8 cellular contexts compared by ENCODE assay signal in genomic region chr14:50045039-50045711, GRCh38.
A peak's percentile ranks its signal among the peaks of the same experiment; 100 is the strongest.
DNase-seq lines count a peak whose midpoint lies in the region; ATAC-seq, FAIRE-seq and TF ChIP-seq lines count a peak whose summit lies in the region.

No MANE protein-coding gene starts in this region.

- CTCF ChIA-PET in MCF 10A (lab: Yijun Ruan, JAX) = no interaction called here

- H3K4me3 ChIP-seq in mesenchymal stem cell (ENCODE audit: insufficient read depth in 1 of 2, low read depth in 1 of 2, low read length in 2 of 2) (no peak overlapping the region), subcutaneous abdominal adipose tissue (ENCODE audit: low read depth in 1 of 5, low read length in 5 of 5) (no peak overlapping the region)

- no peaks in the 10 kb centered on the region for H3K79me1 ChIP-seq in mesenchymal stem cell (replicated peaks; ENCODE audit: low read length, poor library complexity, severe bottlenecking)

- H2AFZ ChIP-seq in mesenchymal stem cell (ENCODE audit: low read depth, low read length) = no peak overlapping the region

- H3K36me3 Mint-ChIP-seq in MCF 10A (ENCODE audit: insufficient read depth, unreplicated experiment) = no peaks in the 10 kb centered on the region

- H2BK120ac ChIP-seq in mesenchymal stem cell (ENCODE audit: low read depth, low read length) = peak overlapping the region; percentile 64

- WGBS in mesenchymal stem cell = 43% methylated on average over 8 of the region's 8 CpGs

- peaks cover 23% of the 10 kb centered on the region for H3K4me1 Mint-ChIP-seq in MCF 10A (ENCODE audit: insufficient read depth, unreplicated experiment)

- no peak overlapping the region for H3K4ac ChIP-seq in mesenchymal stem cell (ENCODE audit: low read depth in 1 of 2, low read length in 2 of 2)

- H3K23ac ChIP-seq in mesenchymal stem cell (ENCODE audit: low read length in 2 of 2) = no peak overlapping the region

- FAIRE-seq in A204.1 (lab: Jason Lieb, UNC) = peak; percentile 91

- no peaks in the 10 kb centered on the region for H3K27me3 Mint-ChIP-seq in MCF 10A (ENCODE audit: insufficient read depth, unreplicated experiment)

- POLR2A ChIA-PET in MCF 10A (lab: Yijun Ruan, JAX) = interaction anchor here (0.9 to 1.4 kb wide), 3 partner anchors 15 to 182 kb away, joined by 3 read pairs; no protein-coding TSS in a partner anchor

- H3K14ac ChIP-seq in mesenchymal stem cell (ENCODE audit: low read length in 2 of 2) = no peak overlapping the region

- ATAC-seq in GM19043 (IDR thresholded peaks at IDR 0.05; ENCODE audit: low read depth, unreplicated experiment) (peak; percentile 71), HG03280 (IDR thresholded peaks at IDR 0.05; ENCODE audit: unreplicated experiment) (peak; percentile 69)

- no peak overlapping the region for H3K4me3 Mint-ChIP-seq in MCF 10A (ENCODE audit: unreplicated experiment)

- intact Hi-C loops in MCF 10A (cut with micrococcal nuclease) = no loop called here

- H3K27me3 ChIP-seq in mesenchymal stem cell (ENCODE audit: control insufficient read depth in 1 of 2, insufficient read depth in 1 of 2, low read length in 2 of 2) (no peaks in the 10 kb centered on the region), subcutaneous abdominal adipose tissue (ENCODE audit: control insufficient read depth in 5 of 5, insufficient read depth in 4 of 5, low read length in 5 of 5) (no peaks in the 10 kb centered on the region)

- peak overlapping the region; percentile 77 for H4K91ac ChIP-seq in mesenchymal stem cell (ENCODE audit: low read length)

- TF ChIP-seq CTCF in MCF 10A (IDR thresholded peaks at IDR 0.05; ENCODE audit: unreplicated experiment) = no peak

- no TSS peak for BruUV-seq in MCF 10A (replicated peaks; lab: Mats Ljungman, UMichigan)

- peak overlapping the region in 1 of 2 experiments; percentile 61 for H2BK12ac ChIP-seq in mesenchymal stem cell (ENCODE audit: low read length in 2 of 2)

- H3K4me1 ChIP-seq in mesenchymal stem cell (ENCODE audit: control insufficient read depth, insufficient read depth, low read depth, low read length) (peaks cover 7% of the 10 kb centered on the region), subcutaneous abdominal adipose tissue (ENCODE audit: control insufficient read depth in 5 of 5, insufficient read depth in 5 of 5, low read length in 5 of 5) (peaks cover 15 to 51% (median 41%) of the 10 kb centered on the region in 5 donors)

- H3K9ac ChIP-seq in mesenchymal stem cell (ENCODE audit: low read length) = peak overlapping the region; percentile 75
- H3K9ac ChIP-seq in subcutaneous abdominal adipose tissue (ENCODE audit: low read length in 5 of 5) = no peak overlapping the region

- no peaks in the 10 kb centered on the region for H3K9me3 Mint-ChIP-seq in MCF 10A (ENCODE audit: unreplicated experiment)

- H3K9me3 ChIP-seq in mesenchymal stem cell (ENCODE audit: control insufficient read depth, low read length) = no peaks in the 10 kb centered on the region
- peaks cover 0 to 3% (median 0%) of the 10 kb centered on the region in 5 donors for H3K9me3 ChIP-seq in subcutaneous abdominal adipose tissue (ENCODE audit: control insufficient read depth in 5 of 5, low read length in 5 of 5)

- H4K8ac ChIP-seq in mesenchymal stem cell (ENCODE audit: low read length) = peak overlapping the region; percentile 89

- H2AK5ac ChIP-seq in mesenchymal stem cell (ENCODE audit: low read length, severe bottlenecking) = no peak overlapping the region

- peak; percentile 47 for DNase-seq in T-helper 9 cell
- DNase-seq in MCF 10A (ENCODE audit: unreplicated experiment) = peak; percentile 51
- peak; percentile 38 for DNase-seq in mesenchymal stem cell
- no peak for DNase-seq in NCI-H1417 (lab: John Stamatoyannopoulos, UW)

- peak overlapping the region; percentile 11 to 37 for H3K18ac ChIP-seq in mesenchymal stem cell (ENCODE audit: low read depth in 1 of 2, low read length in 2 of 2)

- H3K27ac ChIP-seq in mesenchymal stem cell (ENCODE audit: low read length, poor library complexity, severe bottlenecking) = no peak overlapping the region
- peak overlapping the region; percentile 69 for H3K27ac ChIP-seq in subcutaneous abdominal adipose tissue (ENCODE audit: low read depth, low read length)

- no peak overlapping the region for H3K4me2 ChIP-seq in mesenchymal stem cell (ENCODE audit: low read length, poor library complexity, severe bottlenecking)

- H3K36me3 ChIP-seq in mesenchymal stem cell (ENCODE audit: control insufficient read depth in 1 of 2, insufficient read depth in 2 of 2, low read depth in 1 of 2, low read length in 2 of 2) (no peaks in the 10 kb centered on the region), subcutaneous abdominal adipose tissue (ENCODE audit: control insufficient read depth in 5 of 5, insufficient read depth in 5 of 5, low read length in 5 of 5) (no peaks in the 10 kb centered on the region)

- H2BK5ac ChIP-seq in mesenchymal stem cell (ENCODE audit: low read depth, low read length, poor library complexity, severe bottlenecking) = no peak overlapping the region

- no peak overlapping the region for H2BK15ac ChIP-seq in mesenchymal stem cell (ENCODE audit: low read depth, poor library complexity, severe bottlenecking)

- peak overlapping the region; percentile 93 for H3K27ac Mint-ChIP-seq in MCF 10A (ENCODE audit: low read depth, unreplicated experiment)

Comparison
In these comparisons a context has a peak if more than half of its experiments do, and no peak if none do; other contexts are left out.
1. DNase-seq: peak in T-helper 9 cell (single experiment), MCF 10A (single experiment) and mesenchymal stem cell (single experiment); none in NCI-H1417 (0 of 3).